Comparison of ENCODE assay signal across 26 cellular contexts in the genomic region with DNA sequence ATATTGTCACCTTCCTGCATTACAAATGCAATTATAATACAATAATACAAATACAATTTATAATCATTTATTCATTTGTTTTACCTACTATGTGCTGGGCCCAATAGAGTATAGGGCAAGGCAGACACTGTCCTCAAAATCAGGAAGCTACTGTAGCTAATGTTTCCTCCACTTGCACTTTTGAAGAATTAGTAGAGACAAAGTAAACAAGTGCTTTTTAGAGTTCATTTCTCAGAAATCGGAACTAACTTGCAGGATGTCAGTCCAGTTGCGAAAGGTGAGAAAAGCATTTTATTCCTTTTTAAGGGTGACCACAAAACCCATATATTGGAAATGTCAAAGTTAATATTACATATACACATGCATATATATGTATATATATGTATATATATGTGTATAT. TPM values are rescaled to one million over a fixed set of nuclear protein-coding genes. Genes with fewer than 3 reads are reported as not detected.
"Had no signal": no experiment of that assay in that cellular context is flagged by ENCODE, and none has a peak within 500 bp of the region (broad histone marks: within the 10 kb centered on the region; RNA-seq: fewer than 3 reads in every experiment).

No MANE protein-coding gene starts in this region.

- FAIRE-seq: endometrium, urothelium cell line had no signal

- H3K27ac ChIP-seq: cardiac muscle cell, colonic mucosa, epithelial cell of prostate, esophagus squamous epithelium, skin epidermis, testis, transverse colon had no signal

- ATAC-seq: activated CD4-positive, alpha-beta T cell treated with anti-CD3 and anti-CD28 coated beads for 36 hours; activated CD8-positive, alpha-beta T cell treated with anti-CD3 and anti-CD28 coated beads, Interleukin-2, amount 10 ng/mL, durations not matched to agents 7 days and 5 days; mucosa of descending colon; sciatic nerve; stimulated activated naive CD8-positive, alpha-beta T cell treated with anti-CD3 and anti-CD28 coated beads, Interleukin-15, Interleukin-2, amounts not matched to agents 100 U/mL and 50 U/mL, for 24 hours had no signal

- H3K27me3 ChIP-seq: colonic mucosa, testis had no signal

- H3K4me1 ChIP-seq: colonic mucosa, testis, transverse colon had no signal

- H3K4me3 ChIP-seq: cardiac muscle cell, colonic mucosa, esophagus squamous epithelium, mucosa of descending colon, skin epidermis, testis, transverse colon had no signal

- H3K9me3 ChIP-seq: colonic mucosa, esophagus squamous epithelium, mucosa of descending colon, testis, transverse colon had no signal

- DNase-seq: activated CD4-positive, alpha-beta T cell treated with anti-CD3 and anti-CD28 coated beads for 36 hours; activated CD4-positive, CD25-positive, alpha-beta regulatory T cell; activated CD8-positive, alpha-beta T cell treated with anti-CD3 and anti-CD28 coated beads, Interleukin-2, amount 10 ng/mL, durations not matched to agents 7 days and 5 days; activated effector memory CD4-positive, alpha-beta T cell treated with Interleukin-2 at 50 U/mL for 16 hours; activated naive CD4-positive, alpha-beta T cell treated with Interleukin-2 at 50 U/mL for 16 hours; anterior cingulate cortex; cerebellar nuclear complex; colonic mucosa; effector CD8-positive, alpha-beta T cell; esophagus squamous epithelium; foreskin melanocyte; left ventricle myocardium superior; mucosa of descending colon; stimulated activated CD4-positive, alpha-beta T cell treated with anti-CD3 and anti-CD28 coated beads, Interleukin-12 subunit alpha, Interleukin-12 subunit beta, amount 100 ng/mL, for 4 hours; stimulated activated CD4-positive, alpha-beta T cell treated with anti-CD3 and anti-CD28 coated beads, Interleukin-4, amount 100 ng/mL, for 1 hour; stimulated activated naive CD8-positive, alpha-beta T cell treated with anti-CD3 and anti-CD28 coated beads, Interleukin-15, Interleukin-2, amounts not matched to agents 100 U/mL and 50 U/mL, for 24 hours; testis; transverse colon had no signal

- H3K36me3 ChIP-seq: cardiac muscle cell, colonic mucosa, esophagus squamous epithelium, transverse colon had no signal

RNA-seq across cellular contexts. Expression of gene ADRB1, which starts 14.2 kb away (rescaled TPM):
- total RNA-seq: activated CD4-positive, alpha-beta T cell treated with anti-CD3 and anti-CD28 coated beads for 36 hours; osteoblast; progenitor cell of endocrine pancreas had no signal
